In the genomic region with DNA sequence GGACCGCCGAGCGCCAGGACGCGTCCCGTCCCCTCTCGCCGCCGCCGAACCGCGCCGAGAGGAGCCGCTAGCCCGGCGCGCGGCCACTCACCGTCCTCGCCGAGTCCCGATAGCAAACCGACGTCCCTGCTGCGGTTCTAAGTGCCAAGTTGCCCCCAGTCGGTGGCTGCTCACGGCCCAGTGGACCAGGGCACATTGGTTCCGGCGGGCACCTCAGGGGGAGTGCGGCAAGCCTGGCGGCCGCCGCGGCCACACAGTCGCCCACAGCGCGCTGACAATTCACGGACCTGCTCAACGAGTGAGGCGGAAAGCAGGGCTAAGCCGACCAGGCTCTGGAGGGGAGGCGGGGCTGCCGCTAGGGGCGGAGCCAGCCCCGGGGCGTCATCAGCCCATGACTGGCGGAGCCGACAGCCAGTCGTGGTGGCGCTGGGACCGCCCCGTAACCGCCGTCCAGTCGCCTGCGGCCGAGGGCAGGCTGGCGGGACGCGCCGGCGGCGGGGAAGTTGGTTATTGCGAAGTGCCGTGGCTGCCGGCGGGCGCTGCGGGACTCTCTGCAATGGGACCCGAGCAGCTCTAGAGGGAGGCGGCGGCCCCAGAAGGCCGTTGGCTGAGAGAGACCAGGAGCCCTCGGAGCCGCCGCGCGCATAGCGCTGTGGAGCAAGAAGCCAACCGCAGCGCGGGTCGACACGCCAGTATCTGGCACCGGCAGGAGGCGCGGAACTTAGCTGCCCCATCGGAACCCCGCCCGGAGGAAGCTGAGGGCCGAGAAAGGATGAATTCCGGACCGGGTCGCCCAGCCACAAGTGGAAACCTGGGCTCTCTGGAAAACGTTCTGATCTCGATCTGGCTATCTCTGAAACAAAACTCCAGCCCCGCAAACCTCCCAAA, we compare ENCODE assay signal across 1 cellular context.
TF ChIP-seq lines count a peak whose summit lies in the region.

A gene with protein sequence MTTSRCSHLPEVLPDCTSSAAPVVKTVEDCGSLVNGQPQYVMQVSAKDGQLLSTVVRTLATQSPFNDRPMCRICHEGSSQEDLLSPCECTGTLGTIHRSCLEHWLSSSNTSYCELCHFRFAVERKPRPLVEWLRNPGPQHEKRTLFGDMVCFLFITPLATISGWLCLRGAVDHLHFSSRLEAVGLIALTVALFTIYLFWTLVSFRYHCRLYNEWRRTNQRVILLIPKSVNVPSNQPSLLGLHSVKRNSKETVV (minus strand): TSS at position 300 of the 888 bp plus-strand sequence. CDS start 112,387 bp downstream, outside the sequence.

TF ChIP-seq in K562, 482 proteins besides CTCF, POLR2A, EP300 and RAD21 (continued from another document and continues in another):
- TF ChIP-seq, protein P1, sequence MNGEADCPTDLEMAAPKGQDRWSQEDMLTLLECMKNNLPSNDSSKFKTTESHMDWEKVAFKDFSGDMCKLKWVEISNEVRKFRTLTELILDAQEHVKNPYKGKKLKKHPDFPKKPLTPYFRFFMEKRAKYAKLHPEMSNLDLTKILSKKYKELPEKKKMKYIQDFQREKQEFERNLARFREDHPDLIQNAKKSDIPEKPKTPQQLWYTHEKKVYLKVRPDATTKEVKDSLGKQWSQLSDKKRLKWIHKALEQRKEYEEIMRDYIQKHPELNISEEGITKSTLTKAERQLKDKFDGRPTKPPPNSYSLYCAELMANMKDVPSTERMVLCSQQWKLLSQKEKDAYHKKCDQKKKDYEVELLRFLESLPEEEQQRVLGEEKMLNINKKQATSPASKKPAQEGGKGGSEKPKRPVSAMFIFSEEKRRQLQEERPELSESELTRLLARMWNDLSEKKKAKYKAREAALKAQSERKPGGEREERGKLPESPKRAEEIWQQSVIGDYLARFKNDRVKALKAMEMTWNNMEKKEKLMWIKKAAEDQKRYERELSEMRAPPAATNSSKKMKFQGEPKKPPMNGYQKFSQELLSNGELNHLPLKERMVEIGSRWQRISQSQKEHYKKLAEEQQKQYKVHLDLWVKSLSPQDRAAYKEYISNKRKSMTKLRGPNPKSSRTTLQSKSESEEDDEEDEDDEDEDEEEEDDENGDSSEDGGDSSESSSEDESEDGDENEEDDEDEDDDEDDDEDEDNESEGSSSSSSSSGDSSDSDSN (IDR thresholded peaks at IDR 0.05; ENCODE audit: borderline replicate concordance in 1 of 2, low read depth in 2 of 2, low read length in 2 of 2) = peak; percentile 72 to 90; a peak in 3 of 4 replicates
- TF ChIP-seq, protein P2, sequence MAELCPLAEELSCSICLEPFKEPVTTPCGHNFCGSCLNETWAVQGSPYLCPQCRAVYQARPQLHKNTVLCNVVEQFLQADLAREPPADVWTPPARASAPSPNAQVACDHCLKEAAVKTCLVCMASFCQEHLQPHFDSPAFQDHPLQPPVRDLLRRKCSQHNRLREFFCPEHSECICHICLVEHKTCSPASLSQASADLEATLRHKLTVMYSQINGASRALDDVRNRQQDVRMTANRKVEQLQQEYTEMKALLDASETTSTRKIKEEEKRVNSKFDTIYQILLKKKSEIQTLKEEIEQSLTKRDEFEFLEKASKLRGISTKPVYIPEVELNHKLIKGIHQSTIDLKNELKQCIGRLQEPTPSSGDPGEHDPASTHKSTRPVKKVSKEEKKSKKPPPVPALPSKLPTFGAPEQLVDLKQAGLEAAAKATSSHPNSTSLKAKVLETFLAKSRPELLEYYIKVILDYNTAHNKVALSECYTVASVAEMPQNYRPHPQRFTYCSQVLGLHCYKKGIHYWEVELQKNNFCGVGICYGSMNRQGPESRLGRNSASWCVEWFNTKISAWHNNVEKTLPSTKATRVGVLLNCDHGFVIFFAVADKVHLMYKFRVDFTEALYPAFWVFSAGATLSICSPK (IDR thresholded peaks at IDR 0.05; ENCODE audit: borderline replicate concordance) = no peak
- TF ChIP-seq BACH1 (tag; IDR thresholded peaks at IDR 0.05) (no peak), RFX7 (CRISPR knock-in tag; IDR thresholded peaks at IDR 0.05) (peak; percentile 43; the same call in 1 of the 2 replicates), TAF1 (IDR thresholded peaks at IDR 0.05; ENCODE audit: control insufficient read depth, extremely low read depth, insufficient read depth, low read length, severe bottlenecking) (peak; percentile 92), RFX1 (IDR thresholded peaks at IDR 0.05) (no peak)
- TF ChIP-seq, protein P3, sequence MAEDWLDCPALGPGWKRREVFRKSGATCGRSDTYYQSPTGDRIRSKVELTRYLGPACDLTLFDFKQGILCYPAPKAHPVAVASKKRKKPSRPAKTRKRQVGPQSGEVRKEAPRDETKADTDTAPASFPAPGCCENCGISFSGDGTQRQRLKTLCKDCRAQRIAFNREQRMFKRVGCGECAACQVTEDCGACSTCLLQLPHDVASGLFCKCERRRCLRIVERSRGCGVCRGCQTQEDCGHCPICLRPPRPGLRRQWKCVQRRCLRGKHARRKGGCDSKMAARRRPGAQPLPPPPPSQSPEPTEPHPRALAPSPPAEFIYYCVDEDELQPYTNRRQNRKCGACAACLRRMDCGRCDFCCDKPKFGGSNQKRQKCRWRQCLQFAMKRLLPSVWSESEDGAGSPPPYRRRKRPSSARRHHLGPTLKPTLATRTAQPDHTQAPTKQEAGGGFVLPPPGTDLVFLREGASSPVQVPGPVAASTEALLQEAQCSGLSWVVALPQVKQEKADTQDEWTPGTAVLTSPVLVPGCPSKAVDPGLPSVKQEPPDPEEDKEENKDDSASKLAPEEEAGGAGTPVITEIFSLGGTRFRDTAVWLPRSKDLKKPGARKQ (CRISPR knock-in tag; IDR thresholded peaks at IDR 0.05) = no peak
- TF ChIP-seq, protein P4, sequence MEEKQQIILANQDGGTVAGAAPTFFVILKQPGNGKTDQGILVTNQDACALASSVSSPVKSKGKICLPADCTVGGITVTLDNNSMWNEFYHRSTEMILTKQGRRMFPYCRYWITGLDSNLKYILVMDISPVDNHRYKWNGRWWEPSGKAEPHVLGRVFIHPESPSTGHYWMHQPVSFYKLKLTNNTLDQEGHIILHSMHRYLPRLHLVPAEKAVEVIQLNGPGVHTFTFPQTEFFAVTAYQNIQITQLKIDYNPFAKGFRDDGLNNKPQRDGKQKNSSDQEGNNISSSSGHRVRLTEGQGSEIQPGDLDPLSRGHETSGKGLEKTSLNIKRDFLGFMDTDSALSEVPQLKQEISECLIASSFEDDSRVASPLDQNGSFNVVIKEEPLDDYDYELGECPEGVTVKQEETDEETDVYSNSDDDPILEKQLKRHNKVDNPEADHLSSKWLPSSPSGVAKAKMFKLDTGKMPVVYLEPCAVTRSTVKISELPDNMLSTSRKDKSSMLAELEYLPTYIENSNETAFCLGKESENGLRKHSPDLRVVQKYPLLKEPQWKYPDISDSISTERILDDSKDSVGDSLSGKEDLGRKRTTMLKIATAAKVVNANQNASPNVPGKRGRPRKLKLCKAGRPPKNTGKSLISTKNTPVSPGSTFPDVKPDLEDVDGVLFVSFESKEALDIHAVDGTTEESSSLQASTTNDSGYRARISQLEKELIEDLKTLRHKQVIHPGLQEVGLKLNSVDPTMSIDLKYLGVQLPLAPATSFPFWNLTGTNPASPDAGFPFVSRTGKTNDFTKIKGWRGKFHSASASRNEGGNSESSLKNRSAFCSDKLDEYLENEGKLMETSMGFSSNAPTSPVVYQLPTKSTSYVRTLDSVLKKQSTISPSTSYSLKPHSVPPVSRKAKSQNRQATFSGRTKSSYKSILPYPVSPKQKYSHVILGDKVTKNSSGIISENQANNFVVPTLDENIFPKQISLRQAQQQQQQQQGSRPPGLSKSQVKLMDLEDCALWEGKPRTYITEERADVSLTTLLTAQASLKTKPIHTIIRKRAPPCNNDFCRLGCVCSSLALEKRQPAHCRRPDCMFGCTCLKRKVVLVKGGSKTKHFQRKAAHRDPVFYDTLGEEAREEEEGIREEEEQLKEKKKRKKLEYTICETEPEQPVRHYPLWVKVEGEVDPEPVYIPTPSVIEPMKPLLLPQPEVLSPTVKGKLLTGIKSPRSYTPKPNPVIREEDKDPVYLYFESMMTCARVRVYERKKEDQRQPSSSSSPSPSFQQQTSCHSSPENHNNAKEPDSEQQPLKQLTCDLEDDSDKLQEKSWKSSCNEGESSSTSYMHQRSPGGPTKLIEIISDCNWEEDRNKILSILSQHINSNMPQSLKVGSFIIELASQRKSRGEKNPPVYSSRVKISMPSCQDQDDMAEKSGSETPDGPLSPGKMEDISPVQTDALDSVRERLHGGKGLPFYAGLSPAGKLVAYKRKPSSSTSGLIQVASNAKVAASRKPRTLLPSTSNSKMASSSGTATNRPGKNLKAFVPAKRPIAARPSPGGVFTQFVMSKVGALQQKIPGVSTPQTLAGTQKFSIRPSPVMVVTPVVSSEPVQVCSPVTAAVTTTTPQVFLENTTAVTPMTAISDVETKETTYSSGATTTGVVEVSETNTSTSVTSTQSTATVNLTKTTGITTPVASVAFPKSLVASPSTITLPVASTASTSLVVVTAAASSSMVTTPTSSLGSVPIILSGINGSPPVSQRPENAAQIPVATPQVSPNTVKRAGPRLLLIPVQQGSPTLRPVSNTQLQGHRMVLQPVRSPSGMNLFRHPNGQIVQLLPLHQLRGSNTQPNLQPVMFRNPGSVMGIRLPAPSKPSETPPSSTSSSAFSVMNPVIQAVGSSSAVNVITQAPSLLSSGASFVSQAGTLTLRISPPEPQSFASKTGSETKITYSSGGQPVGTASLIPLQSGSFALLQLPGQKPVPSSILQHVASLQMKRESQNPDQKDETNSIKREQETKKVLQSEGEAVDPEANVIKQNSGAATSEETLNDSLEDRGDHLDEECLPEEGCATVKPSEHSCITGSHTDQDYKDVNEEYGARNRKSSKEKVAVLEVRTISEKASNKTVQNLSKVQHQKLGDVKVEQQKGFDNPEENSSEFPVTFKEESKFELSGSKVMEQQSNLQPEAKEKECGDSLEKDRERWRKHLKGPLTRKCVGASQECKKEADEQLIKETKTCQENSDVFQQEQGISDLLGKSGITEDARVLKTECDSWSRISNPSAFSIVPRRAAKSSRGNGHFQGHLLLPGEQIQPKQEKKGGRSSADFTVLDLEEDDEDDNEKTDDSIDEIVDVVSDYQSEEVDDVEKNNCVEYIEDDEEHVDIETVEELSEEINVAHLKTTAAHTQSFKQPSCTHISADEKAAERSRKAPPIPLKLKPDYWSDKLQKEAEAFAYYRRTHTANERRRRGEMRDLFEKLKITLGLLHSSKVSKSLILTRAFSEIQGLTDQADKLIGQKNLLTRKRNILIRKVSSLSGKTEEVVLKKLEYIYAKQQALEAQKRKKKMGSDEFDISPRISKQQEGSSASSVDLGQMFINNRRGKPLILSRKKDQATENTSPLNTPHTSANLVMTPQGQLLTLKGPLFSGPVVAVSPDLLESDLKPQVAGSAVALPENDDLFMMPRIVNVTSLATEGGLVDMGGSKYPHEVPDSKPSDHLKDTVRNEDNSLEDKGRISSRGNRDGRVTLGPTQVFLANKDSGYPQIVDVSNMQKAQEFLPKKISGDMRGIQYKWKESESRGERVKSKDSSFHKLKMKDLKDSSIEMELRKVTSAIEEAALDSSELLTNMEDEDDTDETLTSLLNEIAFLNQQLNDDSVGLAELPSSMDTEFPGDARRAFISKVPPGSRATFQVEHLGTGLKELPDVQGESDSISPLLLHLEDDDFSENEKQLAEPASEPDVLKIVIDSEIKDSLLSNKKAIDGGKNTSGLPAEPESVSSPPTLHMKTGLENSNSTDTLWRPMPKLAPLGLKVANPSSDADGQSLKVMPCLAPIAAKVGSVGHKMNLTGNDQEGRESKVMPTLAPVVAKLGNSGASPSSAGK (IDR thresholded peaks at IDR 0.05) = peak; percentile 86
- TF ChIP-seq, protein P5, sequence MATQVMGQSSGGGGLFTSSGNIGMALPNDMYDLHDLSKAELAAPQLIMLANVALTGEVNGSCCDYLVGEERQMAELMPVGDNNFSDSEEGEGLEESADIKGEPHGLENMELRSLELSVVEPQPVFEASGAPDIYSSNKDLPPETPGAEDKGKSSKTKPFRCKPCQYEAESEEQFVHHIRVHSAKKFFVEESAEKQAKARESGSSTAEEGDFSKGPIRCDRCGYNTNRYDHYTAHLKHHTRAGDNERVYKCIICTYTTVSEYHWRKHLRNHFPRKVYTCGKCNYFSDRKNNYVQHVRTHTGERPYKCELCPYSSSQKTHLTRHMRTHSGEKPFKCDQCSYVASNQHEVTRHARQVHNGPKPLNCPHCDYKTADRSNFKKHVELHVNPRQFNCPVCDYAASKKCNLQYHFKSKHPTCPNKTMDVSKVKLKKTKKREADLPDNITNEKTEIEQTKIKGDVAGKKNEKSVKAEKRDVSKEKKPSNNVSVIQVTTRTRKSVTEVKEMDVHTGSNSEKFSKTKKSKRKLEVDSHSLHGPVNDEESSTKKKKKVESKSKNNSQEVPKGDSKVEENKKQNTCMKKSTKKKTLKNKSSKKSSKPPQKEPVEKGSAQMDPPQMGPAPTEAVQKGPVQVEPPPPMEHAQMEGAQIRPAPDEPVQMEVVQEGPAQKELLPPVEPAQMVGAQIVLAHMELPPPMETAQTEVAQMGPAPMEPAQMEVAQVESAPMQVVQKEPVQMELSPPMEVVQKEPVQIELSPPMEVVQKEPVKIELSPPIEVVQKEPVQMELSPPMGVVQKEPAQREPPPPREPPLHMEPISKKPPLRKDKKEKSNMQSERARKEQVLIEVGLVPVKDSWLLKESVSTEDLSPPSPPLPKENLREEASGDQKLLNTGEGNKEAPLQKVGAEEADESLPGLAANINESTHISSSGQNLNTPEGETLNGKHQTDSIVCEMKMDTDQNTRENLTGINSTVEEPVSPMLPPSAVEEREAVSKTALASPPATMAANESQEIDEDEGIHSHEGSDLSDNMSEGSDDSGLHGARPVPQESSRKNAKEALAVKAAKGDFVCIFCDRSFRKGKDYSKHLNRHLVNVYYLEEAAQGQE (CRISPR knock-in tag; IDR thresholded peaks at IDR 0.05; ENCODE audit: low read depth) = peak; percentile 73; the same call in 1 of the 2 replicates
- TF ChIP-seq, protein P6, sequence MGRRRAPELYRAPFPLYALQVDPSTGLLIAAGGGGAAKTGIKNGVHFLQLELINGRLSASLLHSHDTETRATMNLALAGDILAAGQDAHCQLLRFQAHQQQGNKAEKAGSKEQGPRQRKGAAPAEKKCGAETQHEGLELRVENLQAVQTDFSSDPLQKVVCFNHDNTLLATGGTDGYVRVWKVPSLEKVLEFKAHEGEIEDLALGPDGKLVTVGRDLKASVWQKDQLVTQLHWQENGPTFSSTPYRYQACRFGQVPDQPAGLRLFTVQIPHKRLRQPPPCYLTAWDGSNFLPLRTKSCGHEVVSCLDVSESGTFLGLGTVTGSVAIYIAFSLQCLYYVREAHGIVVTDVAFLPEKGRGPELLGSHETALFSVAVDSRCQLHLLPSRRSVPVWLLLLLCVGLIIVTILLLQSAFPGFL (CRISPR knock-in tag; IDR thresholded peaks at IDR 0.05) = no peak
- TF ChIP-seq, protein P7, sequence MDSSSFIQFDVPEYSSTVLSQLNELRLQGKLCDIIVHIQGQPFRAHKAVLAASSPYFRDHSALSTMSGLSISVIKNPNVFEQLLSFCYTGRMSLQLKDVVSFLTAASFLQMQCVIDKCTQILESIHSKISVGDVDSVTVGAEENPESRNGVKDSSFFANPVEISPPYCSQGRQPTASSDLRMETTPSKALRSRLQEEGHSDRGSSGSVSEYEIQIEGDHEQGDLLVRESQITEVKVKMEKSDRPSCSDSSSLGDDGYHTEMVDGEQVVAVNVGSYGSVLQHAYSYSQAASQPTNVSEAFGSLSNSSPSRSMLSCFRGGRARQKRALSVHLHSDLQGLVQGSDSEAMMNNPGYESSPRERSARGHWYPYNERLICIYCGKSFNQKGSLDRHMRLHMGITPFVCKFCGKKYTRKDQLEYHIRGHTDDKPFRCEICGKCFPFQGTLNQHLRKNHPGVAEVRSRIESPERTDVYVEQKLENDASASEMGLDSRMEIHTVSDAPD (CRISPR knock-in tag; IDR thresholded peaks at IDR 0.05) = no peak
- TF ChIP-seq, protein P8, sequence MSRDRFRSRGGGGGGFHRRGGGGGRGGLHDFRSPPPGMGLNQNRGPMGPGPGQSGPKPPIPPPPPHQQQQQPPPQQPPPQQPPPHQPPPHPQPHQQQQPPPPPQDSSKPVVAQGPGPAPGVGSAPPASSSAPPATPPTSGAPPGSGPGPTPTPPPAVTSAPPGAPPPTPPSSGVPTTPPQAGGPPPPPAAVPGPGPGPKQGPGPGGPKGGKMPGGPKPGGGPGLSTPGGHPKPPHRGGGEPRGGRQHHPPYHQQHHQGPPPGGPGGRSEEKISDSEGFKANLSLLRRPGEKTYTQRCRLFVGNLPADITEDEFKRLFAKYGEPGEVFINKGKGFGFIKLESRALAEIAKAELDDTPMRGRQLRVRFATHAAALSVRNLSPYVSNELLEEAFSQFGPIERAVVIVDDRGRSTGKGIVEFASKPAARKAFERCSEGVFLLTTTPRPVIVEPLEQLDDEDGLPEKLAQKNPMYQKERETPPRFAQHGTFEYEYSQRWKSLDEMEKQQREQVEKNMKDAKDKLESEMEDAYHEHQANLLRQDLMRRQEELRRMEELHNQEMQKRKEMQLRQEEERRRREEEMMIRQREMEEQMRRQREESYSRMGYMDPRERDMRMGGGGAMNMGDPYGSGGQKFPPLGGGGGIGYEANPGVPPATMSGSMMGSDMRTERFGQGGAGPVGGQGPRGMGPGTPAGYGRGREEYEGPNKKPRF (IDR thresholded peaks at IDR 0.05; ENCODE audit: low read depth, low read length) = no peak
